15 cellular contexts compared by ENCODE assay signal in genomic region chr5:158409507-158409906, GRCh38.
DNase-seq lines count a peak whose midpoint lies in the region; ATAC-seq, FAIRE-seq and TF ChIP-seq lines count a peak whose summit lies in the region.
"Had no signal": no experiment of that assay in that cellular context is flagged by ENCODE, and none has a peak within 500 bp of the region (broad histone marks: within the 10 kb centered on the region; RNA-seq: fewer than 3 reads in every experiment).

No MANE protein-coding gene starts in this region.

- peak; percentile 40 to 69; a peak in 2 of 4 replicates for TF ChIP-seq EP300 in GM12878 (IDR thresholded peaks at IDR 0.05; ENCODE audit: borderline replicate concordance in 1 of 2, control insufficient read depth in 1 of 2, low read depth in 2 of 2, low read length in 2 of 2)

- H3K9ac ChIP-seq in GM12878 (ENCODE audit: control insufficient read depth, insufficient read depth, low read length): peak overlapping the region; percentile 36

- no peak for FAIRE-seq in GM12878 (lab: Jason Lieb, UNC)
- FAIRE-seq: small intestine had no signal

- H3K4me3 ChIP-seq in GM12878: no peak overlapping the region
- H3K4me3 ChIP-seq in Caco-2 (ENCODE audit: low read depth, low read length): no peak overlapping the region
- H3K4me3 ChIP-seq: coronary artery, esophagus squamous epithelium had no signal

- BruUV-seq in GM12878 (replicated peaks; lab: Mats Ljungman, UMichigan): no TSS peak
- no TSS peak for BruUV-seq in Caco-2 (replicated peaks; lab: Mats Ljungman, UMichigan)

- H3K9me3 Mint-ChIP-seq in activated naive CD4-positive, alpha-beta T cell treated with anti-CD3 and anti-CD28 coated beads, Interleukin-2, amount 10 ng/mL, durations not matched to agents 7 days and 5 days: no peaks in the 10 kb centered on the region
- H3K9me3 Mint-ChIP-seq in Caco-2 (ENCODE audit: unreplicated experiment): no peaks in the 10 kb centered on the region

- no peak for TF ChIP-seq POLR2A in GM12878 (IDR thresholded peaks at IDR 0.05; ENCODE audit: low read depth, low read length)

- TF ChIP-seq RAD21 in GM12878 (IDR thresholded peaks at IDR 0.05; ENCODE audit: insufficient read depth, low read depth, low read length): no peak

- H3K27me3 ChIP-seq in GM12878 (replicated peaks in 1 of 2; ENCODE audit: control insufficient read depth in 2 of 2, insufficient read depth in 2 of 2, low read length in 1 of 2) (no peaks in the 10 kb centered on the region), Caco-2 (replicated peaks; ENCODE audit: control insufficient read depth, insufficient read depth, low read length) (no peaks in the 10 kb centered on the region)
- H3K27me3 ChIP-seq: esophagus squamous epithelium, neutrophil had no signal

- peaks cover 2% of the 10 kb centered on the region; the same call in 2 of the 3 replicates for H3K9me3 ChIP-seq in GM12878 (replicated peaks; ENCODE audit: control insufficient read depth, insufficient read depth, low read length)
- no peaks in the 10 kb centered on the region for H3K9me3 ChIP-seq in Caco-2
- H3K9me3 ChIP-seq: esophagus squamous epithelium, neutrophil had no signal

- H3K36me3 ChIP-seq in GM12878 (ENCODE audit: control insufficient read depth in 2 of 2, insufficient read depth in 2 of 2, low read length in 1 of 2): no peaks in the 10 kb centered on the region
- H3K36me3 ChIP-seq in Caco-2 (ENCODE audit: control insufficient read depth, insufficient read depth, low read length): no peaks in the 10 kb centered on the region
- H3K36me3 ChIP-seq: esophagus squamous epithelium, neutrophil, WERI-Rb-1 had no signal

- peak; percentile 68 for ATAC-seq in GM18858 (IDR thresholded peaks at IDR 0.05; ENCODE audit: unreplicated experiment)
- ATAC-seq in GM21529 (IDR thresholded peaks at IDR 0.05; ENCODE audit: unreplicated experiment): peak; percentile 64
- ATAC-seq in HG03097 (IDR thresholded peaks at IDR 0.05; ENCODE audit: low FRiP score, unreplicated experiment): peak; percentile 58
- peak; percentile 86 for ATAC-seq in GM12878
- ATAC-seq in GM21737 (IDR thresholded peaks at IDR 0.05; ENCODE audit: unreplicated experiment): no peak

- TF ChIP-seq CTCF in GM12878 (IDR thresholded peaks at IDR 0.05 in 2 of 3, conservative IDR thresholded peaks at IDR 0.05 in 1 of 3; ENCODE audit: control insufficient read depth in 2 of 3, extremely low read depth in 1 of 3, insufficient read depth in 1 of 3, low read depth in 3 of 3, low read length in 3 of 3) (no peak), Caco-2 (IDR thresholded peaks at IDR 0.05; ENCODE audit: insufficient read depth in 1 of 2, low read depth in 1 of 2, low read length in 1 of 2, severe bottlenecking in 1 of 2, unreplicated experiment in 1 of 2) (no peak)

- POLR2A ChIA-PET in GM12878 (lab: Charles Lee): interaction anchor here (1.0 to 1.6 kb wide), 3 partner anchors 22 to 283 kb away, joined by 3 to 6 read pairs (median 3); no protein-coding TSS in a partner anchor
- POLR2A ChIA-PET in Caco-2 (lab: Charles Lee): no interaction called here

- no peak overlapping the region for H3K27ac Mint-ChIP-seq in activated naive CD4-positive, alpha-beta T cell treated with anti-CD3 and anti-CD28 coated beads, Interleukin-2, amount 10 ng/mL, durations not matched to agents 7 days and 5 days
- H3K27ac Mint-ChIP-seq in Caco-2 (ENCODE audit: unreplicated experiment): no peak overlapping the region
- H3K27ac Mint-ChIP-seq: CD4-positive, CD25-positive, alpha-beta regulatory T cell had no signal

- H3K36me3 Mint-ChIP-seq in activated naive CD4-positive, alpha-beta T cell treated with anti-CD3 and anti-CD28 coated beads, Interleukin-2, amount 10 ng/mL, durations not matched to agents 7 days and 5 days: no peaks in the 10 kb centered on the region
- no peaks in the 10 kb centered on the region for H3K36me3 Mint-ChIP-seq in Caco-2 (ENCODE audit: insufficient read depth, unreplicated experiment)
- H3K36me3 Mint-ChIP-seq: CD4-positive, CD25-positive, alpha-beta regulatory T cell had no signal

- H2AFZ ChIP-seq in GM12878 (ENCODE audit: control insufficient read depth, low read depth, low read length): peak overlapping the region; percentile 59

- no peaks in the 10 kb centered on the region for H3K79me2 ChIP-seq in GM12878 (ENCODE audit: control insufficient read depth, insufficient read depth, low read length)

- H3K27me3 Mint-ChIP-seq in activated naive CD4-positive, alpha-beta T cell treated with anti-CD3 and anti-CD28 coated beads, Interleukin-2, amount 10 ng/mL, durations not matched to agents 7 days and 5 days: peaks cover 3% of the 10 kb centered on the region
- peaks cover 4% of the 10 kb centered on the region for H3K27me3 Mint-ChIP-seq in Caco-2 (ENCODE audit: insufficient read depth, unreplicated experiment)

- peak overlapping the region; percentile 11 for H3K4me2 ChIP-seq in GM12878 (ENCODE audit: control insufficient read depth, insufficient read depth)

- intact Hi-C loops in GM12878 (cut with micrococcal nuclease; ENCODE audit: unreplicated experiment) (loop anchor here (10.0 kb wide), 1 partner anchor 545 kb away; no protein-coding TSS in a partner anchor), Caco-2 (cut with micrococcal nuclease; ENCODE audit: unreplicated experiment) (no loop called here)

- SMC1A ChIA-PET in GM12878 (lab: Charles Lee; ENCODE audit: uncharacterized antibody, unreplicated experiment): interaction anchor here (0.6 to 7.6 kb wide), 17 partner anchors 9 to 684 kb away, joined by 3 to 62 read pairs (median 4); no protein-coding TSS in a partner anchor

- in situ Hi-C loops in GM12878 (cut with MboI): no loop called here

- H3K4me1 ChIP-seq in GM12878 (ENCODE audit: control insufficient read depth, insufficient read depth, low read length): peaks cover 5% of the 10 kb centered on the region; the same call in 1 of the 2 replicates
- no peaks in the 10 kb centered on the region for H3K4me1 ChIP-seq in Caco-2
- H3K4me1 ChIP-seq: esophagus squamous epithelium had no signal

- H3K4me3 Mint-ChIP-seq in activated naive CD4-positive, alpha-beta T cell treated with anti-CD3 and anti-CD28 coated beads, Interleukin-2, amount 10 ng/mL, durations not matched to agents 7 days and 5 days: no peak overlapping the region
- H3K4me3 Mint-ChIP-seq in Caco-2 (ENCODE audit: unreplicated experiment): no peak overlapping the region
- H3K4me3 Mint-ChIP-seq: CD4-positive, CD25-positive, alpha-beta regulatory T cell had no signal

- no peaks in the 10 kb centered on the region for H3K4me1 Mint-ChIP-seq in activated naive CD4-positive, alpha-beta T cell treated with anti-CD3 and anti-CD28 coated beads, Interleukin-2, amount 10 ng/mL, durations not matched to agents 7 days and 5 days
- no peaks in the 10 kb centered on the region for H3K4me1 Mint-ChIP-seq in Caco-2 (ENCODE audit: low read depth, unreplicated experiment)
- H3K4me1 Mint-ChIP-seq: CD4-positive, CD25-positive, alpha-beta regulatory T cell had no signal

- CTCF ChIA-PET in GM12878 (lab: Yijun Ruan, JAX) (interaction anchor here (1.3 to 1.7 kb wide), 3 partner anchors 9 to 55 kb away, joined by 3 to 7 read pairs (median 3); no protein-coding TSS in a partner anchor), Caco-2 (lab: Charles Lee) (no interaction called here)
- CTCF ChIA-PET in activated naive CD4-positive, alpha-beta T cell treated with anti-CD3 and anti-CD28 coated beads, Interleukin-2, amount 10 ng/mL, durations not matched to agents 7 days and 5 days (lab: Charles Lee): no interaction called here

- no peaks in the 10 kb centered on the region for H4K20me1 ChIP-seq in GM12878 (ENCODE audit: control insufficient read depth, insufficient read depth)

- DNase-seq in GM12878 (ENCODE audit: low read depth, low spot score) (peak; percentile 49), Caco-2 (no peak), NCI-H1105 (lab: John Stamatoyannopoulos, UW) (no peak)
- DNase-seq in activated naive CD4-positive, alpha-beta T cell treated with anti-CD3 and anti-CD28 coated beads, Interleukin-2, amount 10 ng/mL, durations not matched to agents 7 days and 5 days: no peak
- DNase-seq: CD4-positive, CD25-positive, alpha-beta regulatory T cell; esophagus squamous epithelium; NCI-H2171 treated with DMSO at 0.1 percent for 48 hours; small intestine; WERI-Rb-1 had no signal

- RAD21 ChIA-PET in GM12878 (lab: Charles Lee; ENCODE audit: unreplicated experiment): interaction anchor here (0.9 to 5.7 kb wide), 8 partner anchors 10 to 542 kb away, joined by 3 to 34 read pairs (median 4); no protein-coding TSS in a partner anchor

- H3K27ac ChIP-seq in GM12878 (ENCODE audit: control insufficient read depth, insufficient read depth): peak overlapping the region; percentile 54; the same call in 1 of the 2 replicates
- H3K27ac ChIP-seq: coronary artery, esophagus squamous epithelium, neutrophil, WERI-Rb-1 had no signal

TF ChIP-seq in GM12878, 131 proteins besides CTCF, POLR2A, EP300 and RAD21 (continues in another document):
- no peak for TF ChIP-seq ZNF622 (IDR thresholded peaks at IDR 0.05)
- no peak for TF ChIP-seq ZNF592 (IDR thresholded peaks at IDR 0.05)
- no peak for TF ChIP-seq PAX5 (IDR thresholded peaks at IDR 0.05; ENCODE audit: borderline replicate concordance, low read depth, low read length)
- TF ChIP-seq RB1 (IDR thresholded peaks at IDR 0.05; ENCODE audit: borderline replicate concordance): no peak
